ENCODE assay signal across 6 cellular contexts in the genomic region with DNA sequence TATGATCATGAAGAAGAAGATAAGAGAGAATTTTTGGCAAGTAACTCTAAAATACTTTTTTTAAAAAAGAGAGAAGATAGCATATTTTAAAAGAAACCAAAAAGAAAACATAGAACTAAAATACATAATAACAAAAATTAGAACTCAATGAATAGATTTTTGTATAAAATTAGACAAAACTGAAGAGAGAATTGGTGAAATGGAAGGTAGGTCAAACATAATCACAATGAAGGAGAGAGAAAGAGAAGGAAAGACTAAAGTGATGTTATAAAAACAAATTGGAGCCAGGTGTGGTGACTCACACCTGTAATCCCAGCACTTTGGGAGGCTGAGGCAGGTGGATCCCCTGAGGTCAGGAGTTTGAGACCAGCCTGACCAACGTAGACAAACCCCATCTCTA.
"Had no signal": no experiment of that assay in that cellular context is flagged by ENCODE, and none has a peak within 500 bp of the region (broad histone marks: within the 10 kb centered on the region; RNA-seq: fewer than 3 reads in every experiment).

No MANE protein-coding gene starts in this region.

- DNase-seq: IMR-90, KBM-7, KG1 had no signal

- H3K4me3 ChIP-seq: K562 had no signal

- H3K27ac ChIP-seq: HL-60 had no signal

- ATAC-seq: HepG2, K562 had no signal

- FAIRE-seq: HepG2, K562 had no signal
